25 cellular contexts compared by ENCODE assay signal in the genomic region with DNA sequence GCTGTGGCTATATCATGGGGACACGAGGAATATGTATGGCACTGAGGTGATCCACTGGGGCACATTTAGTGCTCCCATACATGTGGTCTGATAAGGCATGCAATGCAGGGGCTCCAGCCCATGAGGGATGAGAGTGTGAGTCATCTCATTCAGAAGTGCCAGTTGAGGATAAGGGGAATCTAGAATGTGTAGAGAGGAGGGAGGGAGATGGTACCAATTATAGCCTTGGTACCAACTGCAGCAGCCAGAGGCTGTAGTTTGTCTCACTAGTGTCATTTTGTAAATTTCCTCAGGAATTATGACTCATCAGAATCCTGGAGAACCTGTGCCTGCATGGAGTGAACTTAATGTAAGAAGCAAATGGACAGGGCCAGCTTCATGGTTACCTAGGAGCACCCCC. TPM values are rescaled to one million over a fixed set of nuclear protein-coding genes. Genes with fewer than 3 reads are reported as not detected.
DNase-seq lines count a peak whose midpoint lies in the region; ATAC-seq and TF ChIP-seq lines count a peak whose summit lies in the region.
"Had no signal": no experiment of that assay in that cellular context is flagged by ENCODE, and none has a peak within 500 bp of the region (broad histone marks: within the 10 kb centered on the region; RNA-seq: fewer than 3 reads in every experiment).

No MANE protein-coding gene starts in this region.

- TF ChIP-seq POLR2A in IMR-90 (IDR thresholded peaks at IDR 0.05; ENCODE audit: low read depth, low read length) (no peak), erythroblast (IDR thresholded peaks at IDR 0.05; ENCODE audit: low read length) (no peak)

- H3K4me1 ChIP-seq in IMR-90 (ENCODE audit: control insufficient read depth, insufficient read depth, low read length) (peaks cover 21% of the 10 kb centered on the region), colonic mucosa (no peaks in the 10 kb centered on the region)
- H3K4me1 ChIP-seq: breast epithelium had no signal

- intact Hi-C loops in IMR-90 (cut with micrococcal nuclease) (no loop called here), colonic mucosa (cut with DNase I) (no loop called here)

- dilution Hi-C loops in IMR-90 (cut with HindIII; ENCODE audit: low sequenced_read_pairs, unreplicated experiment) = no loop called here

- peaks cover 0 to 2% of the 10 kb centered on the region in 2 experiments; a peak in 1 of 4 replicates for H3K79me1 ChIP-seq in IMR-90 (ENCODE audit: low read depth in 1 of 2, low read length in 2 of 2)

- no peak overlapping the region for H3K56ac ChIP-seq in IMR-90 (ENCODE audit: extremely low read depth, insufficient read depth, low read length)

- no peaks in the 10 kb centered on the region for H4K20me1 ChIP-seq in IMR-90 (ENCODE audit: insufficient read depth, low read length)

- H3K4ac ChIP-seq in IMR-90 (ENCODE audit: low read depth, low read length) = peak overlapping the region; percentile 67

- peak overlapping the region; percentile 65; the same call in 1 of the 2 replicates for H3K14ac ChIP-seq in IMR-90 (replicated peaks; ENCODE audit: low read depth, low read length)

- POLR2A ChIA-PET in IMR-90 (lab: Charles Lee; ENCODE audit: unreplicated experiment) = no interaction called here

- H4K5ac ChIP-seq in IMR-90 (ENCODE audit: low read depth, low read length) = peak overlapping the region; percentile 4; the same call in 1 of the 2 replicates

- H3K9me1 ChIP-seq in IMR-90 (ENCODE audit: insufficient read depth, low read length) = peaks cover 15% of the 10 kb centered on the region

- H3K36me3 ChIP-seq in IMR-90 (ENCODE audit: control insufficient read depth, insufficient read depth, low read length) (no peaks in the 10 kb centered on the region), colonic mucosa (no peaks in the 10 kb centered on the region)
- H3K36me3 ChIP-seq: breast epithelium, left ventricle myocardium inferior had no signal

- peak overlapping the region in 1 of 2 experiments; percentile 3; a peak in 1 of 4 replicates for H4K8ac ChIP-seq in IMR-90 (ENCODE audit: low read depth in 2 of 2, low read length in 2 of 2)

- TF ChIP-seq RAD21 in IMR-90 (IDR thresholded peaks at IDR 0.05; ENCODE audit: low read length) = no peak

- H2BK120ac ChIP-seq in IMR-90 (ENCODE audit: low read depth, low read length) = peak overlapping the region; percentile 80

- no peak for TF ChIP-seq CTCF in IMR-90 (conservative IDR thresholded peaks at IDR 0.05; ENCODE audit: low read depth, low read length)
- TF ChIP-seq CTCF in cardiac fibroblast (IDR thresholded peaks at IDR 0.05; ENCODE audit: low read depth, low read length) = no peak
- no peak for TF ChIP-seq CTCF in colonic mucosa (IDR thresholded peaks at IDR 0.05)

- H2BK20ac ChIP-seq in IMR-90 (ENCODE audit: low read depth, low read length) = peak overlapping the region; percentile 58

- peak overlapping the region; percentile 19 for H3K18ac ChIP-seq in IMR-90 (ENCODE audit: low read depth, low read length)

- H3K23ac ChIP-seq in IMR-90 (ENCODE audit: low read depth, low read length) = no peak overlapping the region

- peak overlapping the region; percentile 82; the same call in 1 of the 2 replicates for H4K91ac ChIP-seq in IMR-90 (ENCODE audit: insufficient read depth, low read depth, low read length)

- H3K4me2 ChIP-seq in IMR-90 (ENCODE audit: low read depth, low read length) = no peak overlapping the region
- H3K4me2 ChIP-seq: hepatocyte had no signal

- H3K9me3 ChIP-seq in IMR-90 (ENCODE audit: control insufficient read depth, insufficient read depth, low read length) (peaks cover 2% of the 10 kb centered on the region; the same call in 1 of the 2 replicates), colonic mucosa (no peaks in the 10 kb centered on the region)

- DNase-seq in AG08395 (ENCODE audit: low spot score) (peak; percentile 28), IMR-90 (peak; percentile 41), cardiac fibroblast (ENCODE audit: low read depth in 2 of 2) (peak; percentile 27 to 55), myocyte (ENCODE audit: low read depth) (peak; percentile 92), NOMO-1 (lab: John Stamatoyannopoulos, UW; ENCODE audit: unreplicated experiment in 2 of 2) (no peak), erythroblast (lab: John Stamatoyannopoulos, UW) (no peak), colonic mucosa (no peak)
- DNase-seq: activated B cell treated with CpG ODN at 0.5 μM for 24 hours; activated CD4-positive, alpha-beta memory T cell treated with anti-CD3 and anti-CD28 coated beads for 36 hours; activated gamma-delta T cell treated with Interleukin-2 at 50 U/mL for 16 hours; CD4-positive, CD25-positive, alpha-beta regulatory T cell; cortex of kidney; immature natural killer cell; left ventricle myocardium inferior; midbrain; MM.1S; NCI-H146; nephron progenitor cell; T1000 had no signal

- 100% methylated on average over 1 of the region's 1 CpG; no CpG with 5 or more reads in 1 of the 2 experiments for WGBS in IMR-90 (ENCODE audit: extremely low coverage in 2 of 2, insufficient read length in 1 of 2), 2 experiments

- peak overlapping the region; percentile 92; the same call in 2 of the 3 replicates for H2BK15ac ChIP-seq in IMR-90 (ENCODE audit: low read depth, low read length)

- in situ Hi-C loops in IMR-90 (cut with MboI; ENCODE audit: low sequenced_read_pairs) = no loop called here

- peak overlapping the region; percentile 92 for H2AK5ac ChIP-seq in IMR-90 (ENCODE audit: low read depth, low read length)

- BruUV-seq in IMR-90 (replicated peaks; lab: Mats Ljungman, UMichigan) = no TSS peak

- H3K4me3 ChIP-seq in IMR-90 (ENCODE audit: insufficient read depth, low read depth, low read length) (no peak overlapping the region), cardiac fibroblast (replicated peaks in 1 of 2; ENCODE audit: low read depth in 2 of 2, low read length in 2 of 2) (no peak overlapping the region), colonic mucosa (no peak overlapping the region)
- H3K4me3 ChIP-seq: breast epithelium, hepatocyte, left ventricle myocardium inferior had no signal

- H2BK5ac ChIP-seq in IMR-90 (ENCODE audit: low read depth, low read length, poor library complexity, severe bottlenecking) = no peak overlapping the region

- no peak overlapping the region for H2AFZ ChIP-seq in IMR-90 (replicated peaks; ENCODE audit: low read length, poor library complexity)
- H2AFZ ChIP-seq: hepatocyte had no signal

- H2AK9ac ChIP-seq in IMR-90 (replicated peaks; ENCODE audit: low read depth, low read length, poor library complexity) = no peak overlapping the region

- ATAC-seq in IMR-90 (ENCODE audit: low read depth) (0 out of 2 replicates have a peak, but pooled peaks have one; percentile 5), GM18907 (IDR thresholded peaks at IDR 0.05; ENCODE audit: unreplicated experiment) (no peak)
- ATAC-seq: Right ventricle myocardium inferior had no signal

- CTCF ChIA-PET in IMR-90 (lab: Yijun Ruan, JAX) = no interaction called here

- no peaks in the 10 kb centered on the region for H3K27me3 ChIP-seq in IMR-90 (ENCODE audit: control insufficient read depth, insufficient read depth, low read length)
- no peaks in the 10 kb centered on the region for H3K27me3 ChIP-seq in colonic mucosa
- H3K27me3 ChIP-seq: breast epithelium, hepatocyte had no signal

- H3K27ac ChIP-seq in IMR-90 (ENCODE audit: insufficient read depth, low read length) (no peak overlapping the region), colonic mucosa (no peak overlapping the region)
- H3K27ac ChIP-seq: breast epithelium, hepatocyte, left ventricle myocardium inferior had no signal

- no peak overlapping the region for H3K9ac ChIP-seq in IMR-90 (ENCODE audit: low read depth, low read length)
- H3K9ac ChIP-seq in colonic mucosa (ENCODE audit: low read depth in 2 of 2, low read length in 2 of 2) = no peak overlapping the region

TF ChIP-seq in IMR-90, 13 proteins besides CTCF, POLR2A, EP300 and RAD21:
- no peak for TF ChIP-seq CEBPB (IDR thresholded peaks at IDR 0.05; ENCODE audit: low read depth, low read length)
- TF ChIP-seq FOS (IDR thresholded peaks at IDR 0.05; ENCODE audit: low read depth, low read length) = peak; percentile 53; the same call in 1 of the 2 replicates
- peak; percentile 54; the same call in 1 of the 2 replicates for TF ChIP-seq NFE2L2 (IDR thresholded peaks at IDR 0.05; ENCODE audit: low read depth, low read length)
- TF ChIP-seq, protein P1, sequence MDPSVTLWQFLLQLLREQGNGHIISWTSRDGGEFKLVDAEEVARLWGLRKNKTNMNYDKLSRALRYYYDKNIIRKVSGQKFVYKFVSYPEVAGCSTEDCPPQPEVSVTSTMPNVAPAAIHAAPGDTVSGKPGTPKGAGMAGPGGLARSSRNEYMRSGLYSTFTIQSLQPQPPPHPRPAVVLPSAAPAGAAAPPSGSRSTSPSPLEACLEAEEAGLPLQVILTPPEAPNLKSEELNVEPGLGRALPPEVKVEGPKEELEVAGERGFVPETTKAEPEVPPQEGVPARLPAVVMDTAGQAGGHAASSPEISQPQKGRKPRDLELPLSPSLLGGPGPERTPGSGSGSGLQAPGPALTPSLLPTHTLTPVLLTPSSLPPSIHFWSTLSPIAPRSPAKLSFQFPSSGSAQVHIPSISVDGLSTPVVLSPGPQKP (IDR thresholded peaks at IDR 0.05; ENCODE audit: borderline replicate concordance, low read depth, low read length) = no peak
- TF ChIP-seq MAFK (IDR thresholded peaks at IDR 0.05; ENCODE audit: low read depth, low read length) = 0 out of 2 replicates have a peak, but pooled peaks have one; percentile 8
TF ChIP-seq in IMR-90: peak in this region for 3.

RNA-seq across cellular contexts. Expression of a gene that starts 46.2 kb away (rescaled TPM):
- total RNA-seq in IMR-90 (2012; rRNA removed) = under 0.01 and 0.18 TPM in 2 replicates
- polyA plus RNA-seq in IMR-90 (2012; rRNA removed) = 0.12 and 0.13 TPM in 2 replicates
- polyA plus RNA-seq in IMR-90 (2012; cell fraction: cytosol; rRNA removed) = 0.05 and 0.09 TPM in 2 replicates
- polyA plus RNA-seq in IMR-90 (2012; cell fraction: nucleus; rRNA removed; ENCODE audit: low replicate concordance) = 0.05 and 0.10 TPM in 2 replicates
- 0.16 TPM in 1 of 2 replicates, not detected in the other for total RNA-seq in myocyte
- 0.03 TPM for polyA plus RNA-seq in myocyte (2012)
- total RNA-seq in colonic mucosa = under 1 TPM in 1 of 2 donors, not detected in 1; 0.27 TPM
- total RNA-seq: activated B cell treated with CpG ODN at 0.5 μM for 24 hours; activated CD4-positive, alpha-beta memory T cell treated with anti-CD3 and anti-CD28 coated beads for 36 hours; CD4-positive, CD25-positive, alpha-beta regulatory T cell; subcutaneous adipose tissue had no signal
- polyA plus RNA-seq: CD4-positive, CD25-positive, alpha-beta regulatory T cell; IgD-negative memory B cell; immature natural killer cell had no signal

Comparison
In these comparisons a context has a peak if more than half of its experiments do, and no peak if none do; other contexts are left out.
1. DNase-seq: peak in AG08395 (single experiment), IMR-90 (single experiment), cardiac fibroblast (2 of 2) and myocyte (single experiment); none in NOMO-1 (0 of 2), erythroblast (0 of 2) and colonic mucosa (single experiment).